In genomic region chr19:1259873-1260748, GRCh38 we compare ENCODE assay signal across 2 cellular contexts.
TF ChIP-seq lines count a peak whose summit lies in the region.

No MANE protein-coding gene starts in this region.

TF ChIP-seq in HCT116, 20 proteins besides CTCF, POLR2A, EP300 and RAD21:
- TF ChIP-seq ATF3 (IDR thresholded peaks at IDR 0.05), result no peak
- no peak for TF ChIP-seq POLR2AphosphoS5 (IDR thresholded peaks at IDR 0.05; ENCODE audit: low read depth, low read length)
- no peak for TF ChIP-seq ZFX (IDR thresholded peaks at IDR 0.05)
- no peak for TF ChIP-seq YY1 (IDR thresholded peaks at IDR 0.05; ENCODE audit: extremely low read depth, insufficient replicate concordance, low read depth, low read length)
- no peak for TF ChIP-seq CEBPB (IDR thresholded peaks at IDR 0.05; ENCODE audit: low read depth)

TF ChIP-seq in SK-N-SH, 30 proteins besides CTCF, POLR2A, EP300 and RAD21:
- TF ChIP-seq ELF1 (IDR thresholded peaks at IDR 0.05), result 0 out of 2 replicates have a peak, but pooled peaks have one; percentile 25
- TF ChIP-seq TEAD4 (IDR thresholded peaks at IDR 0.05; ENCODE audit: borderline replicate concordance, insufficient read depth), result 0 out of 2 replicates have a peak, but pooled peaks have one; percentile 3
- no peak for TF ChIP-seq CHD2 (IDR thresholded peaks at IDR 0.05; ENCODE audit: low read length, partially characterized antibody)
